Comparison of ENCODE assay signal across 1 cellular context in genomic region chr12:108772896-108773797, GRCh38.
TF ChIP-seq lines count a peak whose summit lies in the region.

No MANE protein-coding gene starts in this region.

TF ChIP-seq in HepG2, 621 proteins besides CTCF, POLR2A, EP300 and RAD21 (continued from another document):
- TF ChIP-seq, protein P1, sequence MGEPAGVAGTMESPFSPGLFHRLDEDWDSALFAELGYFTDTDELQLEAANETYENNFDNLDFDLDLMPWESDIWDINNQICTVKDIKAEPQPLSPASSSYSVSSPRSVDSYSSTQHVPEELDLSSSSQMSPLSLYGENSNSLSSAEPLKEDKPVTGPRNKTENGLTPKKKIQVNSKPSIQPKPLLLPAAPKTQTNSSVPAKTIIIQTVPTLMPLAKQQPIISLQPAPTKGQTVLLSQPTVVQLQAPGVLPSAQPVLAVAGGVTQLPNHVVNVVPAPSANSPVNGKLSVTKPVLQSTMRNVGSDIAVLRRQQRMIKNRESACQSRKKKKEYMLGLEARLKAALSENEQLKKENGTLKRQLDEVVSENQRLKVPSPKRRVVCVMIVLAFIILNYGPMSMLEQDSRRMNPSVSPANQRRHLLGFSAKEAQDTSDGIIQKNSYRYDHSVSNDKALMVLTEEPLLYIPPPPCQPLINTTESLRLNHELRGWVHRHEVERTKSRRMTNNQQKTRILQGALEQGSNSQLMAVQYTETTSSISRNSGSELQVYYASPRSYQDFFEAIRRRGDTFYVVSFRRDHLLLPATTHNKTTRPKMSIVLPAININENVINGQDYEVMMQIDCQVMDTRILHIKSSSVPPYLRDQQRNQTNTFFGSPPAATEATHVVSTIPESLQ (CRISPR knock-in tag; conservative IDR thresholded peaks at IDR 0.05), result no peak
- no peak for TF ChIP-seq SOX13 (IDR thresholded peaks at IDR 0.05)
- no peak for TF ChIP-seq SOX13 (CRISPR knock-in tag; conservative IDR thresholded peaks at IDR 0.05 in 1 of 2, IDR thresholded peaks at IDR 0.05 in 1 of 2)
- TF ChIP-seq HNRNPUL1 (IDR thresholded peaks at IDR 0.05; ENCODE audit: low read depth, low read length), result no peak
- no peak for TF ChIP-seq TBX2 (CRISPR knock-in tag; IDR thresholded peaks at IDR 0.05; ENCODE audit: borderline replicate concordance)
- TF ChIP-seq ZBTB7A (CRISPR knock-in tag; IDR thresholded peaks at IDR 0.05), result no peak
- no peak for TF ChIP-seq TBP (CRISPR knock-in tag; IDR thresholded peaks at IDR 0.05)
- TF ChIP-seq MBD4 (IDR thresholded peaks at IDR 0.05; ENCODE audit: borderline replicate concordance, low read length), result no peak
- no peak for TF ChIP-seq ZNF619 (CRISPR knock-in tag; IDR thresholded peaks at IDR 0.05)
- no peak for TF ChIP-seq MIXL1 (CRISPR knock-in tag; IDR thresholded peaks at IDR 0.05)
- TF ChIP-seq, protein P2, sequence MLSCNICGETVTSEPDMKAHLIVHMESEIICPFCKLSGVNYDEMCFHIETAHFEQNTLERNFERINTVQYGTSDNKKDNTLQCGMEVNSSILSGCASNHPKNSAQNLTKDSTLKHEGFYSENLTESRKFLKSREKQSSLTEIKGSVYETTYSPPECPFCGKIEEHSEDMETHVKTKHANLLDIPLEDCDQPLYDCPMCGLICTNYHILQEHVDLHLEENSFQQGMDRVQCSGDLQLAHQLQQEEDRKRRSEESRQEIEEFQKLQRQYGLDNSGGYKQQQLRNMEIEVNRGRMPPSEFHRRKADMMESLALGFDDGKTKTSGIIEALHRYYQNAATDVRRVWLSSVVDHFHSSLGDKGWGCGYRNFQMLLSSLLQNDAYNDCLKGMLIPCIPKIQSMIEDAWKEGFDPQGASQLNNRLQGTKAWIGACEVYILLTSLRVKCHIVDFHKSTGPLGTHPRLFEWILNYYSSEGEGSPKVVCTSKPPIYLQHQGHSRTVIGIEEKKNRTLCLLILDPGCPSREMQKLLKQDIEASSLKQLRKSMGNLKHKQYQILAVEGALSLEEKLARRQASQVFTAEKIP (CRISPR knock-in tag; IDR thresholded peaks at IDR 0.05; ENCODE audit: borderline replicate concordance), result 0 out of 2 replicates have a peak, but pooled peaks have one; percentile 29
- TF ChIP-seq KLF12 (CRISPR knock-in tag; IDR thresholded peaks at IDR 0.05; ENCODE audit: borderline replicate concordance), result no peak
- no peak for TF ChIP-seq ZNF773 (CRISPR knock-in tag; IDR thresholded peaks at IDR 0.05; ENCODE audit: borderline replicate concordance)
- TF ChIP-seq, protein P3, sequence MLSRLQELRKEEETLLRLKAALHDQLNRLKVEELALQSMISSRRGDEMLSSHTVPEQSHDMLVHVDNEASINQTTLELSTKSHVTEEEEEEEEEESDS (CRISPR knock-in tag; IDR thresholded peaks at IDR 0.05; ENCODE audit: borderline replicate concordance), result no peak
- TF ChIP-seq, protein P4, sequence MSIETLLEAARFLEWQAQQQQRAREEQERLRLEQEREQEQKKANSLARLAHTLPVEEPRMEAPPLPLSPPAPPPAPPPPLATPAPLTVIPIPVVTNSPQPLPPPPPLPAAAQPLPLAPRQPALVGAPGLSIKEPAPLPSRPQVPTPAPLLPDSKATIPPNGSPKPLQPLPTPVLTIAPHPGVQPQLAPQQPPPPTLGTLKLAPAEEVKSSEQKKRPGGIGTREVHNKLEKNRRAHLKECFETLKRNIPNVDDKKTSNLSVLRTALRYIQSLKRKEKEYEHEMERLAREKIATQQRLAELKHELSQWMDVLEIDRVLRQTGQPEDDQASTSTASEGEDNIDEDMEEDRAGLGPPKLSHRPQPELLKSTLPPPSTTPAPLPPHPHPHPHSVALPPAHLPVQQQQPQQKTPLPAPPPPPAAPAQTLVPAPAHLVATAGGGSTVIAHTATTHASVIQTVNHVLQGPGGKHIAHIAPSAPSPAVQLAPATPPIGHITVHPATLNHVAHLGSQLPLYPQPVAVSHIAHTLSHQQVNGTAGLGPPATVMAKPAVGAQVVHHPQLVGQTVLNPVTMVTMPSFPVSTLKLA (IDR thresholded peaks at IDR 0.05), result peak; percentile 97
- no peak for TF ChIP-seq REPIN1 (CRISPR knock-in tag; IDR thresholded peaks at IDR 0.05; ENCODE audit: borderline replicate concordance, low read depth)
- no peak for TF ChIP-seq BATF2 (CRISPR knock-in tag; IDR thresholded peaks at IDR 0.05)
- TF ChIP-seq SPEN (CRISPR knock-in tag; IDR thresholded peaks at IDR 0.05; ENCODE audit: low read depth), result no peak
- 0 out of 2 replicates have a peak, but pooled peaks have one; percentile 51 for TF ChIP-seq TRIM24 (CRISPR knock-in tag; IDR thresholded peaks at IDR 0.05)
- no peak for TF ChIP-seq TBX3 (IDR thresholded peaks at IDR 0.05; ENCODE audit: borderline replicate concordance)
- TF ChIP-seq, protein P5, sequence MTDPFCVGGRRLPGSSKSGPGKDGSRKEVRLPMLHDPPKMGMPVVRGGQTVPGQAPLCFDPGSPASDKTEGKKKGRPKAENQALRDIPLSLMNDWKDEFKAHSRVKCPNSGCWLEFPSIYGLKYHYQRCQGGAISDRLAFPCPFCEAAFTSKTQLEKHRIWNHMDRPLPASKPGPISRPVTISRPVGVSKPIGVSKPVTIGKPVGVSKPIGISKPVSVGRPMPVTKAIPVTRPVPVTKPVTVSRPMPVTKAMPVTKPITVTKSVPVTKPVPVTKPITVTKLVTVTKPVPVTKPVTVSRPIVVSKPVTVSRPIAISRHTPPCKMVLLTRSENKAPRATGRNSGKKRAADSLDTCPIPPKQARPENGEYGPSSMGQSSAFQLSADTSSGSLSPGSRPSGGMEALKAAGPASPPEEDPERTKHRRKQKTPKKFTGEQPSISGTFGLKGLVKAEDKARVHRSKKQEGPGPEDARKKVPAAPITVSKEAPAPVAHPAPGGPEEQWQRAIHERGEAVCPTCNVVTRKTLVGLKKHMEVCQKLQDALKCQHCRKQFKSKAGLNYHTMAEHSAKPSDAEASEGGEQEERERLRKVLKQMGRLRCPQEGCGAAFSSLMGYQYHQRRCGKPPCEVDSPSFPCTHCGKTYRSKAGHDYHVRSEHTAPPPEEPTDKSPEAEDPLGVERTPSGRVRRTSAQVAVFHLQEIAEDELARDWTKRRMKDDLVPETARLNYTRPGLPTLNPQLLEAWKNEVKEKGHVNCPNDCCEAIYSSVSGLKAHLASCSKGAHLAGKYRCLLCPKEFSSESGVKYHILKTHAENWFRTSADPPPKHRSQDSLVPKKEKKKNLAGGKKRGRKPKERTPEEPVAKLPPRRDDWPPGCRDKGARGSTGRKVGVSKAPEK (CRISPR knock-in tag; IDR thresholded peaks at IDR 0.05; ENCODE audit: borderline replicate concordance), result no peak
- no peak for TF ChIP-seq NFYB (CRISPR knock-in tag; IDR thresholded peaks at IDR 0.05)
- no peak for TF ChIP-seq ZKSCAN1 (IDR thresholded peaks at IDR 0.05; ENCODE audit: low read length)
- 0 out of 2 replicates have a peak, but pooled peaks have one; percentile 52 for TF ChIP-seq CENPT (CRISPR knock-in tag; IDR thresholded peaks at IDR 0.05; ENCODE audit: low read depth)
- no peak for TF ChIP-seq ONECUT2 (CRISPR knock-in tag; IDR thresholded peaks at IDR 0.05)
- TF ChIP-seq, protein P6, sequence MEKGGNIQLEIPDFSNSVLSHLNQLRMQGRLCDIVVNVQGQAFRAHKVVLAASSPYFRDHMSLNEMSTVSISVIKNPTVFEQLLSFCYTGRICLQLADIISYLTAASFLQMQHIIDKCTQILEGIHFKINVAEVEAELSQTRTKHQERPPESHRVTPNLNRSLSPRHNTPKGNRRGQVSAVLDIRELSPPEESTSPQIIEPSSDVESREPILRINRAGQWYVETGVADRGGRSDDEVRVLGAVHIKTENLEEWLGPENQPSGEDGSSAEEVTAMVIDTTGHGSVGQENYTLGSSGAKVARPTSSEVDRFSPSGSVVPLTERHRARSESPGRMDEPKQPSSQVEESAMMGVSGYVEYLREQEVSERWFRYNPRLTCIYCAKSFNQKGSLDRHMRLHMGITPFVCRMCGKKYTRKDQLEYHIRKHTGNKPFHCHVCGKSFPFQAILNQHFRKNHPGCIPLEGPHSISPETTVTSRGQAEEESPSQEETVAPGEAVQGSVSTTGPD (CRISPR knock-in tag; IDR thresholded peaks at IDR 0.05), result no peak
- peak; percentile 68; the same call in 1 of the 2 replicates for TF ChIP-seq ZNF468 (CRISPR knock-in tag; IDR thresholded peaks at IDR 0.05)
- TF ChIP-seq RARG (CRISPR knock-in tag; IDR thresholded peaks at IDR 0.05; ENCODE audit: low read depth), result no peak
- TF ChIP-seq, protein P7, sequence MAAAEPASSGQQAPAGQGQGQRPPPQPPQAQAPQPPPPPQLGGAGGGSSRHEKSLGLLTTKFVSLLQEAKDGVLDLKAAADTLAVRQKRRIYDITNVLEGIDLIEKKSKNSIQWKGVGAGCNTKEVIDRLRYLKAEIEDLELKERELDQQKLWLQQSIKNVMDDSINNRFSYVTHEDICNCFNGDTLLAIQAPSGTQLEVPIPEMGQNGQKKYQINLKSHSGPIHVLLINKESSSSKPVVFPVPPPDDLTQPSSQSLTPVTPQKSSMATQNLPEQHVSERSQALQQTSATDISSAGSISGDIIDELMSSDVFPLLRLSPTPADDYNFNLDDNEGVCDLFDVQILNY (CRISPR knock-in tag; conservative IDR thresholded peaks at IDR 0.05), result no peak
- TF ChIP-seq BRD4 (CRISPR knock-in tag; IDR thresholded peaks at IDR 0.05), result 0 out of 2 replicates have a peak, but pooled peaks have one; percentile 11
- TF ChIP-seq ZBTB14 (CRISPR knock-in tag; IDR thresholded peaks at IDR 0.05), result no peak
TF ChIP-seq in HepG2: peak in this region for 11.
